In the genomic region with DNA sequence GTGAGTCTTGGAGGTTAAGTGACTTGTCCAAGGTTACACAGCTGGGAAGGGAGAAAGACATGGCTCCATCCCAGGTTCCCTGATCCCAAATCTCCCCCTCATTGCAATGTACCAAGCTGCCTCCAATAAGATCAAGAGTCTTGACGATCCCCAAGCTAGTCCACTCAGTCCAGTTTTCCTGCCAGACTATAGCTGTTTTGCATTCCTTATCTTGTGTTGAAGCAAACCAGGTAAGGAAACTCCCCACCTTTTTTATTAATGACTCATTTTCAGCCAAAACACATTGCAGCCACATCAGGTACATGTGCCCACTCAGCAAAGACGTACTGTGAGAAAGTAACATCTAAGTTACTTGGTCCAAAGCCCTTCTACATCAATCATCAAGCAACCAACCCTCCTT, we compare ENCODE assay signal across 9 cellular contexts. TPM values are rescaled to one million over a fixed set of nuclear protein-coding genes. Genes with fewer than 3 reads are reported as not detected.
A peak's percentile ranks its signal among the peaks of the same experiment; 100 is the strongest.
DNase-seq lines count a peak whose midpoint lies in the region; TF ChIP-seq lines count a peak whose summit lies in the region.
"Had no signal": no experiment of that assay in that cellular context is flagged by ENCODE, and none has a peak within 500 bp of the region (broad histone marks: within the 10 kb centered on the region; RNA-seq: fewer than 3 reads in every experiment).

No MANE protein-coding gene starts in this region.

- H4K20me1 ChIP-seq in OCI-LY3 (ENCODE audit: insufficient read depth, low read length) = no peaks in the 10 kb centered on the region
- H4K20me1 ChIP-seq in smooth muscle cell (ENCODE audit: low read depth) = no peaks in the 10 kb centered on the region

- WGBS in smooth muscle cell (ENCODE audit: low lambda C conversion rate) = 8% methylated on average over 2 of the region's 2 CpGs

- H2AFZ ChIP-seq in OCI-LY3 (ENCODE audit: low read depth, low read length) = peak overlapping the region; percentile 79; the same call in 1 of the 2 replicates
- H2AFZ ChIP-seq in smooth muscle cell (ENCODE audit: low read depth) = no peak overlapping the region

- TF ChIP-seq CTCF in GM13976 (IDR thresholded peaks at IDR 0.05; ENCODE audit: borderline replicate concordance, control extremely low read depth, extremely low read depth, insufficient read depth, missing control alignments) (no peak), OCI-LY3 (IDR thresholded peaks at IDR 0.05; ENCODE audit: low read depth, low read length) (no peak), smooth muscle cell (IDR thresholded peaks at IDR 0.05; ENCODE audit: borderline replicate concordance, insufficient read depth, poor library complexity, severe bottlenecking) (no peak), GM20000 (IDR thresholded peaks at IDR 0.05; ENCODE audit: extremely low read depth, missing control alignments) (no peak)

- in situ Hi-C loops in GM13976 (cut with MboI; ENCODE audit: low sequenced_read_pairs, unreplicated experiment) = no loop called here

- H3K4me3 ChIP-seq in OCI-LY3 (ENCODE audit: low read length) = no peak overlapping the region
- H3K4me3 ChIP-seq in smooth muscle cell = no peak overlapping the region

- H3K27me3 ChIP-seq in OCI-LY3 (ENCODE audit: low read depth, low read length) (no peaks in the 10 kb centered on the region), smooth muscle cell (ENCODE audit: low read depth) (no peaks in the 10 kb centered on the region)

- H3K9me3 ChIP-seq in OCI-LY3 (ENCODE audit: insufficient read depth, low read length) (no peaks in the 10 kb centered on the region), smooth muscle cell (replicated peaks; ENCODE audit: low read depth) (no peaks in the 10 kb centered on the region)

- peaks cover 19% of the 10 kb centered on the region for H3F3A ChIP-seq in smooth muscle cell (ENCODE audit: low read depth)

- DNase-seq in GM13976 (ENCODE audit: low spot score) (peak; percentile 36), dedifferentiated amniotic fluid mesenchymal stem cell (ENCODE audit: extremely low spot score) (peak; percentile 45), smooth muscle cell (lab: John Stamatoyannopoulos, UW; ENCODE audit: unreplicated experiment) (no peak), MV-4-11 (lab: John Stamatoyannopoulos, UW) (no peak), COLO829 (ENCODE audit: low spot score) (no peak), GM20000 (ENCODE audit: low spot score) (no peak)
- DNase-seq: naive B cell, substantia nigra had no signal

- H3K4me2 ChIP-seq in OCI-LY3 (ENCODE audit: low read length) (peak overlapping the region; percentile 16), smooth muscle cell (peak overlapping the region; percentile 72)

- H3K79me2 ChIP-seq in OCI-LY3 (ENCODE audit: low read length) (no peaks in the 10 kb centered on the region), smooth muscle cell (ENCODE audit: low read depth) (no peaks in the 10 kb centered on the region)

- H3K9ac ChIP-seq in OCI-LY3 (ENCODE audit: low read length) = no peak overlapping the region
- peak overlapping the region; percentile 36 for H3K9ac ChIP-seq in smooth muscle cell (ENCODE audit: low read depth)

- H3K27ac ChIP-seq in OCI-LY3 (ENCODE audit: low read length) (no peak overlapping the region), smooth muscle cell (ENCODE audit: low read depth) (peak overlapping the region; percentile 74)

- H3K36me3 ChIP-seq in OCI-LY3 (replicated peaks; ENCODE audit: low read depth, low read length) = no peaks in the 10 kb centered on the region
- no peaks in the 10 kb centered on the region for H3K36me3 ChIP-seq in smooth muscle cell (ENCODE audit: low read depth)

- H3K4me1 ChIP-seq in OCI-LY3 (ENCODE audit: low read length) (peaks cover 17% of the 10 kb centered on the region), smooth muscle cell (ENCODE audit: low read depth) (peaks cover 33% of the 10 kb centered on the region)

RNA-seq across cellular contexts. Expression of a gene that starts 41.9 kb away (rescaled TPM):
- not detected in 2 replicates for total RNA-seq in smooth muscle cell
- not detected in 2 replicates for polyA plus RNA-seq in smooth muscle cell

Comparison
In these comparisons a context has a peak if more than half of its experiments do, and no peak if none do; other contexts are left out.
1. DNase-seq: peak in GM13976 (single experiment) and dedifferentiated amniotic fluid mesenchymal stem cell (single experiment); none in smooth muscle cell (single experiment), MV-4-11 (single experiment), COLO829 (single experiment) and GM20000 (single experiment).